In the genomic region with DNA sequence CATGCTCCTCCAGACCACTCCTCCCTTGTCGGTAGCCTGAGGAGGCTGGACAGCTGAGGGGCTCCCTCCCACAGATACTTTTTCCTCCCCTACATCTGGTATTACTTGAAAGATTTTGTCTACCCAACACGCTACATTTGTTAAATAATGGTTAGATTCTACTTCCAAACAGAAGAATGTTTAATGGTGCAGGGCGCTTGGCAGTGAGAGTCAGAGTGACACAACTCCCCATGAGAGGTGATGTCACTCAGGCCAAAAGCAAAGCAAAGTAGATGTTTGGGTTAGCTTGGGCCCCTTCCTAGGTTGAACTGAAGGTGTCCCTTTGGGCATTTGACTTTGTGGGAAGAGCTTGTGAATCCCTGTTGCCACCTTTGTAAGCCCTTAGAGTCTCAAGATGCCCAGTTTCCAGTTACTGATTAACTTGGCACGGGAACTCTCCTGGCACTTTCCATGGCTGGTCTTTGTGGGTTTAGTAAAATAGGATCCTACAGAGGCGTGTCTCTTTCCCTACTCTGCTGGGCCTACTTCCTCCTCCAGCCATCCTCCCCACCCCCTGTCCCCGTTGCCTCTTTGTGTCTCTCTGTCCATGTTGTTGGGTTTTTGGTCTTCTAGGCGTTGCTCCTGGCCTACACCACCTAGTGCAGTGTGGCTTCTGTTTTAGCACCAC, we compare ENCODE assay signal across 1 cellular context.
TF ChIP-seq lines count a peak whose summit lies in the region.

No MANE protein-coding gene starts in this region.

TF ChIP-seq in HepG2, 621 proteins besides CTCF, POLR2A, EP300 and RAD21 (continued from another document):
- TF ChIP-seq, protein P1, sequence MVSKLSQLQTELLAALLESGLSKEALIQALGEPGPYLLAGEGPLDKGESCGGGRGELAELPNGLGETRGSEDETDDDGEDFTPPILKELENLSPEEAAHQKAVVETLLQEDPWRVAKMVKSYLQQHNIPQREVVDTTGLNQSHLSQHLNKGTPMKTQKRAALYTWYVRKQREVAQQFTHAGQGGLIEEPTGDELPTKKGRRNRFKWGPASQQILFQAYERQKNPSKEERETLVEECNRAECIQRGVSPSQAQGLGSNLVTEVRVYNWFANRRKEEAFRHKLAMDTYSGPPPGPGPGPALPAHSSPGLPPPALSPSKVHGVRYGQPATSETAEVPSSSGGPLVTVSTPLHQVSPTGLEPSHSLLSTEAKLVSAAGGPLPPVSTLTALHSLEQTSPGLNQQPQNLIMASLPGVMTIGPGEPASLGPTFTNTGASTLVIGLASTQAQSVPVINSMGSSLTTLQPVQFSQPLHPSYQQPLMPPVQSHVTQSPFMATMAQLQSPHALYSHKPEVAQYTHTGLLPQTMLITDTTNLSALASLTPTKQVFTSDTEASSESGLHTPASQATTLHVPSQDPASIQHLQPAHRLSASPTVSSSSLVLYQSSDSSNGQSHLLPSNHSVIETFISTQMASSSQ (IDR thresholded peaks at IDR 0.05; ENCODE audit: low read depth), result no peak
- TF ChIP-seq, protein P1 (CRISPR knock-in tag; IDR thresholded peaks at IDR 0.05; ENCODE audit: borderline replicate concordance), result 0 out of 2 replicates have a peak, but pooled peaks have one; percentile 4
